13 cellular contexts compared by ENCODE assay signal in genomic region chr11:846496-847098, GRCh38. TPM values are rescaled to one million over a fixed set of nuclear protein-coding genes. Genes with fewer than 3 reads are reported as not detected.
DNase-seq lines count a peak whose midpoint lies in the region; ATAC-seq, FAIRE-seq and TF ChIP-seq lines count a peak whose summit lies in the region.
"Had no signal": no experiment of that assay in that cellular context is flagged by ENCODE, and none has a peak within 500 bp of the region (broad histone marks: within the 10 kb centered on the region; RNA-seq: fewer than 3 reads in every experiment).

No MANE protein-coding gene starts in this region.

- no peaks in the 10 kb centered on the region for H3K36me3 ChIP-seq in adipocyte (ENCODE audit: control insufficient read depth, insufficient read depth, low read length, severe bottlenecking)
- H3K36me3 ChIP-seq in testis (ENCODE audit: low read depth, missing control alignments): no peaks in the 10 kb centered on the region

- no peaks in the 10 kb centered on the region for H3K27me3 ChIP-seq in adipocyte (replicated peaks; ENCODE audit: control insufficient read depth, insufficient read depth, low read length)
- no peaks in the 10 kb centered on the region for H3K27me3 ChIP-seq in foreskin keratinocyte
- H3K27me3 ChIP-seq in testis: no peaks in the 10 kb centered on the region
- H3K27me3 ChIP-seq: SJCRH30 had no signal

- TF ChIP-seq CTCF in foreskin keratinocyte (conservative IDR thresholded peaks at IDR 0.05) (no peak), testis (IDR thresholded peaks at IDR 0.05) (no peak)

- peaks cover 38% of the 10 kb centered on the region for H3K4me1 ChIP-seq in adipocyte (ENCODE audit: control insufficient read depth, insufficient read depth, low read length)
- peaks cover 12% of the 10 kb centered on the region for H3K4me1 ChIP-seq in foreskin keratinocyte
- H3K4me1 ChIP-seq in testis: peaks cover 62% of the 10 kb centered on the region

- 67 to 78% methylated on average over 7 to 11 of the region's 11 CpGs for WGBS in testis, 2 donors

- peak overlapping the region; percentile 29 for H3K27ac ChIP-seq in foreskin keratinocyte
- H3K27ac ChIP-seq in testis: peak overlapping the region; percentile 89 to 97
- H3K27ac ChIP-seq: SJCRH30 had no signal

- intact Hi-C loops in testis (cut with DNase I; ENCODE audit: low total_unique reads): no loop called here

- H3K9ac ChIP-seq in adipocyte (ENCODE audit: low read length): peak overlapping the region; percentile 90

- peak; percentile 69 for DNase-seq in H54 (ENCODE audit: insufficient read length, low spot score)
- DNase-seq in adipocyte (ENCODE audit: low read depth): peak; percentile 58
- DNase-seq in foreskin keratinocyte: peak; percentile 59 to 84
- DNase-seq in testis: no peak
- DNase-seq in activated CD4-positive, alpha-beta T cell treated with anti-CD3 and anti-CD28 coated beads, Interleukin-2, amount 50 U/mL, for 48 hours: no peak
- DNase-seq in DMS153 treated with DMSO at 0.1 percent for 48 hours (lab: John Stamatoyannopoulos, UW; ENCODE audit: unreplicated experiment): no peak
- DNase-seq in T-helper 9 cell: no peak
- no peak for DNase-seq in NCI-H1417 treated with DMSO at 0.1 percent for 48 hours (lab: John Stamatoyannopoulos, UW)
- DNase-seq: activated naive CD8-positive, alpha-beta T cell treated with anti-CD3 and anti-CD28 coated beads, Interleukin-2, amount 10 ng/mL, durations not matched to agents 7 days and 5 days; KBM-7; NCI-H187 treated with DMSO at 0.1 percent for 48 hours; NCI-H774 had no signal

- H3K9me3 ChIP-seq in adipocyte (ENCODE audit: control insufficient read depth, low read length): no peaks in the 10 kb centered on the region
- no peaks in the 10 kb centered on the region for H3K9me3 ChIP-seq in testis
- H3K9me3 ChIP-seq: SJCRH30 had no signal

- TF ChIP-seq POLR2A in H54 (IDR thresholded peaks at IDR 0.05; ENCODE audit: low read depth, low read length): no peak
- no peak for TF ChIP-seq POLR2A in testis (IDR thresholded peaks at IDR 0.05)

- ATAC-seq in foreskin keratinocyte: peak; percentile 61

- H3K4me3 ChIP-seq in adipocyte (ENCODE audit: low read length): peak overlapping the region; percentile 23
- no peak overlapping the region for H3K4me3 ChIP-seq in testis
- H3K4me3 ChIP-seq: SJCRH30 had no signal

- no peak for FAIRE-seq in H54 (lab: Jason Lieb, UNC)

RNA-seq across cellular contexts. Expression of gene TSPAN4, which starts 3.9 kb away (rescaled TPM):
- total RNA-seq in foreskin keratinocyte: 77.6 and 85.3 TPM in 2 replicates
- 119 and 135 TPM in 2 replicates for polyA plus RNA-seq in foreskin keratinocyte
- total RNA-seq in testis: 10 to 100 TPM; 49.1 to 87.0 TPM
- polyA plus RNA-seq in testis (ENCODE audit: insufficient read depth, low read depth, low replicate concordance): 47.2 TPM

RNA-seq across cellular contexts. Expression of gene POLR2L, which starts 4.3 kb away (rescaled TPM):
- total RNA-seq in foreskin keratinocyte: 160 and 213 TPM in 2 replicates
- polyA plus RNA-seq in foreskin keratinocyte: 460 and 473 TPM in 2 replicates
- 10 to 100 TPM; 32.9 to 48.4 TPM for total RNA-seq in testis
- 97.3 TPM for polyA plus RNA-seq in testis (ENCODE audit: insufficient read depth, low read depth, low replicate concordance)

RNA-seq across cellular contexts. Expression of gene CD151, which starts 13.8 kb away (rescaled TPM):
- total RNA-seq in foreskin keratinocyte (390 and 399 TPM in 2 replicates), testis (100 to 1,000 TPM; 108 to 195 TPM)
- polyA plus RNA-seq in foreskin keratinocyte (547 and 553 TPM in 2 replicates), testis (ENCODE audit: insufficient read depth, low read depth, low replicate concordance) (201 TPM)

RNA-seq across cellular contexts. Expression of gene CRACR2B, which starts 18.9 kb away (rescaled TPM):
- total RNA-seq in foreskin keratinocyte: 0.71 and 1.4 TPM in 2 replicates
- polyA plus RNA-seq in foreskin keratinocyte: 1.2 and 2.1 TPM in 2 replicates
- total RNA-seq in testis: 1 to 10 TPM; 6.5 to 7.4 TPM
- 4.9 TPM for polyA plus RNA-seq in testis (ENCODE audit: insufficient read depth, low read depth, low replicate concordance)

RNA-seq across cellular contexts. Expression of gene PNPLA2, which starts 27.9 kb away (rescaled TPM):
- total RNA-seq in foreskin keratinocyte (11.4 and 14.4 TPM in 2 replicates), testis (100 to 1,000 TPM in 1 of 2 donors, 10 to 100 TPM in 1; 96.7 to 108 TPM)
- polyA plus RNA-seq in foreskin keratinocyte (22.2 and 22.9 TPM in 2 replicates), testis (ENCODE audit: insufficient read depth, low read depth, low replicate concordance) (86.7 TPM)

Comparison
In these comparisons a context has a peak if more than half of its experiments do, and no peak if none do; other contexts are left out.
1. DNase-seq: peak in H54 (single experiment), adipocyte (single experiment) and foreskin keratinocyte (2 of 2); none in testis (single experiment), activated CD4-positive, alpha-beta T cell treated with anti-CD3 and anti-CD28 coated beads, Interleukin-2, amount 50 U/mL, for 48 hours (0 of 2), DMS153 treated with DMSO at 0.1 percent for 48 hours (single experiment), T-helper 9 cell (single experiment) and NCI-H1417 treated with DMSO at 0.1 percent for 48 hours (single experiment).